Comparison of ENCODE assay signal across 8 cellular contexts in genomic region chr22:40044870-40045834, GRCh38. TPM values are rescaled to one million over a fixed set of nuclear protein-coding genes. Genes with fewer than 3 reads are reported as not detected.
DNase-seq lines count a peak whose midpoint lies in the region; ATAC-seq, FAIRE-seq and TF ChIP-seq lines count a peak whose summit lies in the region.

No MANE protein-coding gene starts in this region.

- H3K27ac ChIP-seq in A549 = peak overlapping the region; percentile 68 to 87
- peak overlapping the region; percentile 85 for H3K27ac ChIP-seq in rectal smooth muscle tissue (ENCODE audit: low read depth, low read length)

- TF ChIP-seq CTCF in A549 (IDR thresholded peaks at IDR 0.05) = no peak

- no peaks in the 10 kb centered on the region for H3K9me3 ChIP-seq in A549

- in situ Hi-C loops in SK-MEL-5 (cut with HindIII; ENCODE audit: low pct_unique_long_range_greater_than_20kb, low sequenced_read_pairs) = no loop called here

- no peaks in the 10 kb centered on the region for H3K9me3 Mint-ChIP-seq in activated naive CD4-positive, alpha-beta T cell treated with anti-CD3 and anti-CD28 coated beads, Interleukin-2, amount 50 U/mL, for 72 hours

- no peaks in the 10 kb centered on the region for H3K36me3 Mint-ChIP-seq in activated naive CD4-positive, alpha-beta T cell treated with anti-CD3 and anti-CD28 coated beads, Interleukin-2, amount 50 U/mL, for 72 hours

- TF ChIP-seq RAD21 in A549 (conservative IDR thresholded peaks at IDR 0.05 in 1 of 2, IDR thresholded peaks at IDR 0.05 in 1 of 2) = no peak

- H3K36me3 ChIP-seq in rectal smooth muscle tissue (ENCODE audit: control insufficient read depth, insufficient read depth, low read length) = no peaks in the 10 kb centered on the region

- ATAC-seq in A549 (peak; percentile 59 to 60), HG03135 (IDR thresholded peaks at IDR 0.05; ENCODE audit: unreplicated experiment) (peak; percentile 16), left ventricle myocardium superior (peak; percentile 16)
- ATAC-seq in activated naive CD4-positive, alpha-beta T cell treated with anti-CD3 and anti-CD28 coated beads, Interleukin-2, amount 50 U/mL, for 72 hours = peak; percentile 15 to 33

- CTCF ChIA-PET in A549 (lab: Yijun Ruan, JAX) = interaction anchor here (0.7 to 1.1 kb wide), 3 partner anchors 9 to 510 kb away, joined by 3 to 7 read pairs (median 3); partner anchors contain the start of gene TNRC6B

- FAIRE-seq in A549 (lab: Jason Lieb, UNC) (no peak), urothelium cell line (lab: Jason Lieb, UNC) (peak; percentile 75)

- POLR2A ChIA-PET in A549 (lab: Yijun Ruan, JAX) = interaction anchor here (0.6 to 3.3 kb wide), 17 partner anchors 10 to 854 kb away, joined by 3 to 49 read pairs (median 6); partner anchors contain the start of genes ADSL, ATF4, MIEF1 and RPS19BP1

- peak overlapping the region; percentile 2 for H3K9ac ChIP-seq in rectal smooth muscle tissue (ENCODE audit: low read length)

- intact Hi-C loops in left ventricle myocardium superior (cut with micrococcal nuclease) = no loop called here

- TF ChIP-seq EP300 in A549 (IDR thresholded peaks at IDR 0.05) = no peak

- 0% methylated on average over 15 of the region's 138 CpGs for WGBS in A549 (ENCODE audit: missing lambda C conversion rate)

- H3K27me3 ChIP-seq in rectal smooth muscle tissue (ENCODE audit: control insufficient read depth, insufficient read depth, low read length) = no peaks in the 10 kb centered on the region

- H3K27ac Mint-ChIP-seq in activated naive CD4-positive, alpha-beta T cell treated with anti-CD3 and anti-CD28 coated beads, Interleukin-2, amount 50 U/mL, for 72 hours = peak overlapping the region; percentile 96 to 100

- H3K4me1 ChIP-seq in A549 (0 out of 3 replicates have a peak, but pooled peaks cover 4% of the 10 kb centered on the region), rectal smooth muscle tissue (ENCODE audit: control insufficient read depth, insufficient read depth, low read length) (peaks cover 10% of the 10 kb centered on the region)

- TF ChIP-seq POLR2A in A549 (IDR thresholded peaks at IDR 0.05; ENCODE audit: low read length) (peak; percentile 21; the same call in 1 of the 2 replicates), GM18526 (IDR thresholded peaks at IDR 0.05; ENCODE audit: extremely low read depth, insufficient read length) (peak; percentile 33)

- H3K4me3 ChIP-seq in A549 (peak overlapping the region; percentile 63), rectal smooth muscle tissue (ENCODE audit: low read length) (peak overlapping the region; percentile 94)

- DNase-seq in A549 (ENCODE audit: low read depth in 1 of 2, low spot score in 1 of 2) (peak; percentile 17 to 25), SK-MEL-5 (ENCODE audit: low read depth, low spot score) (peak; percentile 39), left ventricle myocardium superior (peak; percentile 75), urothelium cell line (ENCODE audit: low spot score) (peak; percentile 74)
- DNase-seq in activated naive CD4-positive, alpha-beta T cell treated with anti-CD3 and anti-CD28 coated beads, Interleukin-2, amount 50 U/mL, for 72 hours (ENCODE audit: low spot score in 2 of 2) = peak; percentile 73 to 80

- peak overlapping the region; percentile 75 for H3K4me2 ChIP-seq in A549

TF ChIP-seq in A549, 52 proteins besides CTCF, POLR2A, EP300 and RAD21:
- TF ChIP-seq HOXB13 (CRISPR knock-in tag; IDR thresholded peaks at IDR 0.05; ENCODE audit: low read depth) = no peak
- TF ChIP-seq MAX (IDR thresholded peaks at IDR 0.05) = peak; percentile 31; the same call in 1 of the 2 replicates

RNA-seq across cellular contexts. Expression of gene FAM83F, which starts 50.4 kb away (rescaled TPM):
- not detected in 2 replicates for polyA plus RNA-seq in A549 (2011; rRNA removed)
- not detected in 2 replicates for polyA plus RNA-seq in A549 (2012; cell fraction: cytosol; rRNA removed)
- polyA plus RNA-seq in A549 (2012; cell fraction: nucleus; rRNA removed) = not detected in 2 replicates
- not detected in 3 replicates for polyA plus RNA-seq in A549 (2017; fragmentation: RNase III; extraction: RNeasy Plus Mini Kit Qiagen cat#74134 plus additional on column Dnase treatment)
- not detected in 2 replicates for polyA minus RNA-seq in A549 (2011; rRNA and poly(A)+ RNA removed)
- not detected in 2 replicates for total RNA-seq in SK-MEL-5 (2014; rRNA removed; shearing (Covaris generic))
- polyA plus RNA-seq in SK-MEL-5 (2015; cell fraction: cytosol; rRNA removed) = not detected in 2 replicates
- polyA plus RNA-seq in SK-MEL-5 (2015; cell fraction: nucleus; rRNA removed) = not detected in 2 replicates
- 1 to 10 TPM; 1.1 TPM for total RNA-seq in activated naive CD4-positive, alpha-beta T cell treated with anti-CD3 and anti-CD28 coated beads, Interleukin-2, amount 50 U/mL, for 72 hours
- 5.2 TPM for total RNA-seq in left ventricle myocardium superior

Comparison
In these comparisons a context has a peak if more than half of its experiments do, and no peak if none do; other contexts are left out.
1. Peak in every context shown above with its lines: DNase-seq, ATAC-seq, H3K4me3 ChIP-seq and H3K27ac ChIP-seq.
2. DNase-seq: peak in every context shown above with its lines; median percentile 76 in activated naive CD4-positive, alpha-beta T cell treated with anti-CD3 and anti-CD28 coated beads, Interleukin-2, amount 50 U/mL, for 72 hours; 75 in left ventricle myocardium superior; 74 in urothelium cell line; 39 in SK-MEL-5; 21 in A549.